ENCODE assay signal across 25 cellular contexts in the genomic region with DNA sequence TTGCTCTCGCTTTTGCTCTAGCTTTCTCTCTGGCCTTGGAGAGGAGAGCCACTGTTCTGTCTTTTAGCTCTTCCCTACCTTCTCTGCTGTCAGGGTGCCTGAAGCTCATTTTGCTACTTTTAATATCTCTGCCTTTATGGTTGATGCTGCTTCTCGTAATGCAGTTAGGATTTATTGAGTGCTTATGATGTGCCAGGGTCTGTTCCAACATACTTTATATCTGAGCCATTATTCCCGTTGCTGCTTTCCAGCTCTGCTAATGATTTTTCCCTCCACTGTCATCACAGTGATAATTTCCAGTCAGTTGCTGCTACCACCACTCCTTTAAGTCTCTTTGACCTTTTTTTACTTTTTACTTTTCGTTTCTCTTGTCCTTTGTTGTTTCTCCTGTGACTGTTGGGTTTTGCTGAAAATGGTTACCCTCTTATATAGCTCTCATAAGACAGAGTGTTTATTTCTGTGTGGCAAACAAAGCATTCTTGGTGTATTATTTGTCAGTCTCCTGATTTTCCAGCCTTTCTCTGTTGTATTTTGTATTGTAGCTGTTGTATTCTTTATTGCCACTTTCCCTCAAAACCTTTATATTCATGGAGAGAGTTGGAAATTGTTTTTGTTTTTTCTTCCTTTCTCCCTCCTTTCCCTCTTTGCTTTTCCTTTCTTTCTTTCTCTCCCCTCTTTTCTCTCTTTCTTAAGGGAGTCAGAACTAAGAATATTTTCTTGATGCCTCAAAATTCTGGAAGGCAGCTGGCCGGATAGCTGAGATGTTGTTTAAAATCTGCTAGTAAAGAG. TPM values are rescaled to one million over a fixed set of nuclear protein-coding genes. Genes with fewer than 3 reads are reported as not detected.
DNase-seq lines count a peak whose midpoint lies in the region; ATAC-seq and TF ChIP-seq lines count a peak whose summit lies in the region.
"Had no signal": no experiment of that assay in that cellular context is flagged by ENCODE, and none has a peak within 500 bp of the region (broad histone marks: within the 10 kb centered on the region; RNA-seq: fewer than 3 reads in every experiment).

No MANE protein-coding gene starts in this region.

- peaks cover 5% of the 10 kb centered on the region; the same call in 1 of the 2 replicates for H3K36me3 Mint-ChIP-seq in HFFc6 (ENCODE audit: low read depth)

- H3K9ac ChIP-seq in fibroblast of lung (ENCODE audit: insufficient read depth, low read length) (no peak overlapping the region), muscle layer of colon (ENCODE audit: low read length) (peak overlapping the region; percentile 8)

- H3K4me3 ChIP-seq in fibroblast of lung (replicated peaks in 1 of 4; ENCODE audit: control extremely low read depth in 1 of 4, insufficient read depth in 1 of 4, low read depth in 3 of 4, low read length in 4 of 4) (peak overlapping the region in 3 of 4 experiments; percentile 10 to 17 (median 15)), muscle layer of colon (ENCODE audit: low read depth in 1 of 2, low read length in 2 of 2) (peak overlapping the region in 1 of 2 donors; percentile 15)
- H3K4me3 ChIP-seq: colonic mucosa, esophagus squamous epithelium, heart left ventricle, thoracic aorta had no signal

- DNase-seq in AG20443 (ENCODE audit: low spot score): peak; percentile 5
- no peak for DNase-seq in HFFc6
- peak; percentile 18 to 45 for DNase-seq in fibroblast of lung (ENCODE audit: low read depth in 2 of 2)
- DNase-seq in RKO (ENCODE audit: low spot score): no peak
- DNase-seq in SHP77 treated with DMSO at 0.1 percent for 48 hours (lab: John Stamatoyannopoulos, UW): no peak
- DNase-seq: activated naive CD8-positive, alpha-beta T cell treated with anti-CD3 and anti-CD28 coated beads, Interleukin-2, amount 10 ng/mL, durations not matched to agents 7 days and 5 days; AML-193; brain microvascular endothelial cell; colonic mucosa; DMS53; effector memory CD8-positive, alpha-beta T cell; esophagus squamous epithelium; heart left ventricle; Karpas-422; MV-4-11; NCI-H1694; stimulated activated CD4-positive, alpha-beta T cell treated with anti-CD3 and anti-CD28 coated beads, Interleukin-2, amount 100 ng/mL, for 48 hours; stimulated activated naive B cell treated with anti-CD40 and anti-IgM and Interleukin-4, amounts not matched to agents 10 μg/mL and 1 μg/mL and 100 μg/mL, for 72 hours had no signal

- peak overlapping the region; percentile 4 for H3K4me3 Mint-ChIP-seq in HFFc6
- H3K4me3 Mint-ChIP-seq: activated naive CD8-positive, alpha-beta T cell treated with anti-CD3 and anti-CD28 coated beads, Interleukin-2, amount 10 ng/mL, durations not matched to agents 7 days and 5 days; effector memory CD8-positive, alpha-beta T cell; neural crest cell; stimulated activated naive B cell treated with anti-CD40 and anti-IgM and Interleukin-4, amounts not matched to agents 10 μg/mL and 1 μg/mL and 100 μg/mL, for 72 hours had no signal

- no peak for ATAC-seq in HG03439 (IDR thresholded peaks at IDR 0.05; ENCODE audit: unreplicated experiment)
- no peak for ATAC-seq in activated CD4-positive, CD25-positive, alpha-beta regulatory T cell treated with anti-CD3 and anti-CD28 coated beads, Interleukin-2, amount 50 U/mL, for 24 hours
- ATAC-seq: effector memory CD8-positive, alpha-beta T cell; heart left ventricle; left lobe of liver; Right ventricle myocardium inferior; stimulated activated naive B cell treated with anti-CD40 and anti-IgM and Interleukin-4, amounts not matched to agents 10 μg/mL and 1 μg/mL and 100 μg/mL, for 72 hours had no signal

- H3K27ac ChIP-seq in fibroblast of lung (ENCODE audit: insufficient read depth, low read length) (peak overlapping the region; percentile 23), muscle layer of colon (ENCODE audit: low read depth, low read length) (peak overlapping the region; percentile 37)
- H3K27ac ChIP-seq: brain microvascular endothelial cell, colonic mucosa, esophagus squamous epithelium, thoracic aorta had no signal

- H3K27me3 ChIP-seq in fibroblast of lung (ENCODE audit: control insufficient read depth, insufficient read depth, low read length) (no peaks in the 10 kb centered on the region), muscle layer of colon (ENCODE audit: control insufficient read depth in 1 of 2, insufficient read depth in 2 of 2, low read length in 2 of 2) (no peaks in the 10 kb centered on the region)
- H3K27me3 ChIP-seq: brain microvascular endothelial cell, colonic mucosa, esophagus squamous epithelium, heart left ventricle had no signal

- H3K79me2 ChIP-seq in fibroblast of lung (ENCODE audit: control insufficient read depth, insufficient read depth, low read length): no peaks in the 10 kb centered on the region

- H3K4me1 ChIP-seq in fibroblast of lung (ENCODE audit: control insufficient read depth, extremely low read depth, insufficient read depth, low read length) (peaks cover 2% of the 10 kb centered on the region), muscle layer of colon (ENCODE audit: insufficient read depth, low read length) (peaks cover 8% of the 10 kb centered on the region)
- H3K4me1 ChIP-seq: colonic mucosa, esophagus squamous epithelium had no signal

- H2AFZ ChIP-seq in fibroblast of lung (ENCODE audit: low read length): peak overlapping the region; percentile 40

- TF ChIP-seq CTCF in HFFc6 (IDR thresholded peaks at IDR 0.05) (no peak), fibroblast of lung (conservative IDR thresholded peaks at IDR 0.05 in 1 of 2, IDR thresholded peaks at IDR 0.05 in 1 of 2; ENCODE audit: low read depth in 1 of 2, low read length in 2 of 2) (no peak)

- no peaks in the 10 kb centered on the region for H3K27me3 Mint-ChIP-seq in HFFc6 (ENCODE audit: insufficient read depth)
- H3K27me3 Mint-ChIP-seq: activated naive CD8-positive, alpha-beta T cell treated with anti-CD3 and anti-CD28 coated beads, Interleukin-2, amount 10 ng/mL, durations not matched to agents 7 days and 5 days; effector memory CD8-positive, alpha-beta T cell; stimulated activated naive B cell treated with anti-CD40 and anti-IgM and Interleukin-4, amounts not matched to agents 10 μg/mL and 1 μg/mL and 100 μg/mL, for 72 hours had no signal

- no peaks in the 10 kb centered on the region for H3K36me3 ChIP-seq in fibroblast of lung (ENCODE audit: control insufficient read depth, insufficient read depth, low read length)
- peaks cover 6% of the 10 kb centered on the region for H3K36me3 ChIP-seq in muscle layer of colon (ENCODE audit: insufficient read depth, low read length)
- H3K36me3 ChIP-seq: colonic mucosa had no signal

- no peaks in the 10 kb centered on the region for H3K9me3 ChIP-seq in fibroblast of lung (ENCODE audit: control insufficient read depth, insufficient read depth, low read depth, low read length)
- no peaks in the 10 kb centered on the region for H3K9me3 ChIP-seq in muscle layer of colon (ENCODE audit: low read length)
- H3K9me3 ChIP-seq: colonic mucosa, esophagus squamous epithelium, heart left ventricle, thoracic aorta had no signal

- H3K4me2 ChIP-seq in fibroblast of lung (ENCODE audit: extremely low read depth, insufficient read depth, low read length): peak overlapping the region; percentile 71

- peaks cover 26% of the 10 kb centered on the region for H3K4me1 Mint-ChIP-seq in HFFc6 (ENCODE audit: low read depth)
- H3K4me1 Mint-ChIP-seq: neural crest cell had no signal

- no peaks in the 10 kb centered on the region for H3K9me3 Mint-ChIP-seq in HFFc6
- H3K9me3 Mint-ChIP-seq: activated naive CD8-positive, alpha-beta T cell treated with anti-CD3 and anti-CD28 coated beads, Interleukin-2, amount 10 ng/mL, durations not matched to agents 7 days and 5 days; effector memory CD8-positive, alpha-beta T cell; neural crest cell; stimulated activated naive B cell treated with anti-CD40 and anti-IgM and Interleukin-4, amounts not matched to agents 10 μg/mL and 1 μg/mL and 100 μg/mL, for 72 hours had no signal

- H3K27ac Mint-ChIP-seq in HFFc6: peak overlapping the region; percentile 27
- H3K27ac Mint-ChIP-seq: activated naive CD8-positive, alpha-beta T cell treated with anti-CD3 and anti-CD28 coated beads, Interleukin-2, amount 10 ng/mL, durations not matched to agents 7 days and 5 days; effector memory CD8-positive, alpha-beta T cell; stimulated activated naive B cell treated with anti-CD40 and anti-IgM and Interleukin-4, amounts not matched to agents 10 μg/mL and 1 μg/mL and 100 μg/mL, for 72 hours had no signal

- no peaks in the 10 kb centered on the region for H4K20me1 ChIP-seq in fibroblast of lung (ENCODE audit: control insufficient read depth, extremely low read depth, insufficient read depth, low read length)

RNA-seq across cellular contexts. Expression of a gene that starts 37.4 kb away (rescaled TPM):
- 10 to 100 TPM; 43.1 to 56.0 (median 47.2) TPM for total RNA-seq in HFFc6 (2021; fragmentation: NEBNext Ultra II Directional; extraction: Animal tissue kit (Norgen Biotek cat#: 25700))
- 24.4 and 28.9 TPM in 2 replicates for total RNA-seq in fibroblast of lung
- polyA plus RNA-seq in fibroblast of lung: 18.6 and 44.8 TPM in 2 replicates
- 9.7 and 21.1 TPM in 2 replicates for polyA plus RNA-seq in fibroblast of lung (2012)
- polyA minus RNA-seq in fibroblast of lung (ENCODE audit: low replicate concordance): 4.2 and 5.2 TPM in 2 replicates

Comparison
In these comparisons a context has a peak if more than half of its experiments do, and no peak if none do; other contexts are left out.
1. DNase-seq: peak in AG20443 (single experiment) and fibroblast of lung (2 of 2); none in HFFc6 (single experiment), RKO (single experiment) and SHP77 treated with DMSO at 0.1 percent for 48 hours (single experiment).